In genomic region chr7:111953611-111954010, GRCh38 we compare ENCODE assay signal across 1 cellular context.
TF ChIP-seq lines count a peak whose summit lies in the region.

No MANE protein-coding gene starts in this region.

TF ChIP-seq in liver, 16 proteins besides CTCF, POLR2A, EP300 and RAD21 (continued from another document):
- TF ChIP-seq HNF4G (IDR thresholded peaks at IDR 0.05) (peak; percentile 43), MAX (IDR thresholded peaks at IDR 0.05) (peak; percentile 22)
